ENCODE assay signal across 10 cellular contexts in genomic region chr5:93587919-93588585, GRCh38. TPM values are rescaled to one million over a fixed set of nuclear protein-coding genes. Genes with fewer than 3 reads are reported as not detected.
A peak's percentile ranks its signal among the peaks of the same experiment; 100 is the strongest.
DNase-seq lines count a peak whose midpoint lies in the region; ATAC-seq and TF ChIP-seq lines count a peak whose summit lies in the region.
"Had no signal": no experiment of that assay in that cellular context is flagged by ENCODE, and none has a peak within 500 bp of the region (broad histone marks: within the 10 kb centered on the region; RNA-seq: fewer than 3 reads in every experiment).

No MANE protein-coding gene starts in this region.

- H3K4me3 ChIP-seq in HCT116 (replicated peaks in 1 of 2; ENCODE audit: low read depth in 1 of 2, low read length in 2 of 2) (no peak overlapping the region), iPS-15b (ENCODE audit: low read depth, low read length) (peak overlapping the region; percentile 35), foreskin fibroblast (ENCODE audit: low read depth in 1 of 2, low read length in 2 of 2) (no peak overlapping the region)

- TF ChIP-seq POLR2A in HCT116 (IDR thresholded peaks at IDR 0.05; ENCODE audit: borderline replicate concordance, extremely low read depth, insufficient read depth, insufficient read length): no peak

- CTCF ChIA-PET in HCT116 (lab: Charles Lee): no interaction called here

- no peaks in the 10 kb centered on the region for H3K9me2 ChIP-seq in HCT116 (ENCODE audit: insufficient read depth)

- peaks cover 27% of the 10 kb centered on the region for H3K4me1 Mint-ChIP-seq in activated naive CD8-positive, alpha-beta T cell treated with anti-CD3 and anti-CD28 coated beads for 36 hours

- H3K27ac Mint-ChIP-seq in activated naive CD8-positive, alpha-beta T cell treated with anti-CD3 and anti-CD28 coated beads for 36 hours: peak overlapping the region; percentile 71

- no peak for TF ChIP-seq RAD21 in HCT116 (IDR thresholded peaks at IDR 0.05; ENCODE audit: low read depth)

- peaks cover 69% of the 10 kb centered on the region for H3K27me3 Mint-ChIP-seq in activated naive CD8-positive, alpha-beta T cell treated with anti-CD3 and anti-CD28 coated beads for 36 hours

- no peak overlapping the region for H3K4me3 Mint-ChIP-seq in activated naive CD8-positive, alpha-beta T cell treated with anti-CD3 and anti-CD28 coated beads for 36 hours

- H3K9me3 ChIP-seq in HCT116 (ENCODE audit: control insufficient read depth in 1 of 2, insufficient read depth in 1 of 2, low read depth in 1 of 2, low read length in 2 of 2) (no peaks in the 10 kb centered on the region), iPS-15b (ENCODE audit: control insufficient read depth, insufficient read depth, low read length) (no peaks in the 10 kb centered on the region)

- POLR2A ChIA-PET in HCT116 (lab: Charles Lee): no interaction called here

- H3K27me3 ChIP-seq in HCT116 (ENCODE audit: insufficient read depth, low read length): no peaks in the 10 kb centered on the region
- H3K27me3 ChIP-seq in iPS-15b (ENCODE audit: control insufficient read depth, insufficient read depth, low read length): peaks cover 88% of the 10 kb centered on the region

- intact Hi-C loops in HCT116 (cut with micrococcal nuclease): loop anchor here (10.0 kb wide), 1 partner anchor 1307 kb away; no protein-coding TSS in a partner anchor
- intact Hi-C loops in sciatic nerve (cut with DNase I): no loop called here

- H4K20me1 ChIP-seq in HCT116 (ENCODE audit: insufficient read depth): no peaks in the 10 kb centered on the region

- no TSS peak for BruUV-seq in HCT116 (replicated peaks; lab: Mats Ljungman, UMichigan)

- TF ChIP-seq CTCF in HCT116 (IDR thresholded peaks at IDR 0.05 in 2 of 3, conservative IDR thresholded peaks at IDR 0.05 in 1 of 3; ENCODE audit: borderline replicate concordance in 1 of 3, insufficient read depth in 1 of 3, low read depth in 2 of 3, low read length in 2 of 3): no peak
- TF ChIP-seq CTCF in foreskin fibroblast (IDR thresholded peaks at IDR 0.05; ENCODE audit: low read depth, low read length): no peak

- no peak overlapping the region for H3K4me2 ChIP-seq in HCT116 (ENCODE audit: low read length)

- ATAC-seq in HCT116: no peak
- ATAC-seq in sciatic nerve: peak; percentile 2
- ATAC-seq in HG02981 (IDR thresholded peaks at IDR 0.05; ENCODE audit: unreplicated experiment): no peak
- no peak for ATAC-seq in GM18519 (IDR thresholded peaks at IDR 0.05; ENCODE audit: low FRiP score, unreplicated experiment)

- H3K79me2 ChIP-seq in HCT116 (ENCODE audit: insufficient read depth, low read length): peaks cover 24% of the 10 kb centered on the region

- H3K4me1 ChIP-seq in HCT116 (ENCODE audit: control insufficient read depth in 1 of 2, insufficient read depth in 2 of 2, low read length in 2 of 2): peaks cover 9 to 21% of the 10 kb centered on the region in 2 experiments
- H3K4me1 ChIP-seq in iPS-15b (ENCODE audit: control insufficient read depth, insufficient read depth, low read length): peaks cover 2% of the 10 kb centered on the region

- no peak for DNase-seq in HCT116 (ENCODE audit: low read depth, low spot score)
- DNase-seq in activated naive CD8-positive, alpha-beta T cell treated with anti-CD3 and anti-CD28 coated beads for 36 hours: no peak
- peak; percentile 62 for DNase-seq in sciatic nerve (ENCODE audit: low spot score)
- no peak for DNase-seq in foreskin fibroblast
- no peak for DNase-seq in GM19238 (ENCODE audit: insufficient read length, low spot score)
- DNase-seq: aorta, EL had no signal

- peaks cover 9% of the 10 kb centered on the region for H3K36me3 Mint-ChIP-seq in activated naive CD8-positive, alpha-beta T cell treated with anti-CD3 and anti-CD28 coated beads for 36 hours

- H3K36me3 ChIP-seq in HCT116 (ENCODE audit: control insufficient read depth in 1 of 2, insufficient read depth in 2 of 2, low read length in 2 of 2) (peaks cover 0 to 52% of the 10 kb centered on the region in 2 experiments; a peak in 2 of 4 replicates), iPS-15b (ENCODE audit: control insufficient read depth, insufficient read depth, low read length) (no peaks in the 10 kb centered on the region)

- H3K9me3 Mint-ChIP-seq in activated naive CD8-positive, alpha-beta T cell treated with anti-CD3 and anti-CD28 coated beads for 36 hours: peaks cover 5% of the 10 kb centered on the region

- RAD21 ChIA-PET in HCT116 (lab: Charles Lee; ENCODE audit: low non-redundant PET in 1 of 2, low total read pairs in 2 of 2, uncharacterized antibody in 2 of 2, unreplicated experiment in 2 of 2): no interaction called here

- H3K27ac ChIP-seq in HCT116 (ENCODE audit: low read depth, low read length): peak overlapping the region; percentile 99; the same call in 1 of the 2 replicates

- H3K9ac ChIP-seq in HCT116 (ENCODE audit: low read length) (no peak overlapping the region), iPS-15b (ENCODE audit: low read depth, low read length) (no peak overlapping the region)

- H2AFZ ChIP-seq in HCT116 (ENCODE audit: low read depth, low read length, poor library complexity, severe bottlenecking): no peak overlapping the region

TF ChIP-seq in HCT116, 20 proteins besides CTCF, POLR2A, EP300 and RAD21 (continues in another document):
- no peak for TF ChIP-seq CEBPB (IDR thresholded peaks at IDR 0.05; ENCODE audit: low read depth)
- no peak for TF ChIP-seq ZFX (IDR thresholded peaks at IDR 0.05)
- no peak for TF ChIP-seq MAX (IDR thresholded peaks at IDR 0.05)
- TF ChIP-seq ZNF274 (IDR thresholded peaks at IDR 0.05; ENCODE audit: low read depth, low read length): no peak
- TF ChIP-seq ATF3 (IDR thresholded peaks at IDR 0.05): no peak
- no peak for TF ChIP-seq TCF7L2 (IDR thresholded peaks at IDR 0.05; ENCODE audit: borderline replicate concordance, extremely low read depth, insufficient read depth, insufficient read length)
- no peak for TF ChIP-seq SP1 (IDR thresholded peaks at IDR 0.05; ENCODE audit: low read depth)
- TF ChIP-seq JUND (IDR thresholded peaks at IDR 0.05): no peak
- TF ChIP-seq CBX3 (IDR thresholded peaks at IDR 0.05; ENCODE audit: low read depth): no peak
- TF ChIP-seq ZBTB33 (IDR thresholded peaks at IDR 0.05; ENCODE audit: extremely low read depth, insufficient replicate concordance, low read length): no peak
- TF ChIP-seq SIN3A (IDR thresholded peaks at IDR 0.05; ENCODE audit: low read depth): no peak
- no peak for TF ChIP-seq SRF (IDR thresholded peaks at IDR 0.05; ENCODE audit: low read depth)
- no peak for TF ChIP-seq FOSL1 (IDR thresholded peaks at IDR 0.05; ENCODE audit: low read depth)
- no peak for TF ChIP-seq EGR1 (IDR thresholded peaks at IDR 0.05; ENCODE audit: low read depth)
- no peak for TF ChIP-seq POLR2AphosphoS5 (IDR thresholded peaks at IDR 0.05; ENCODE audit: low read depth, low read length)
- TF ChIP-seq EZH2phosphoT487 (IDR thresholded peaks at IDR 0.05; ENCODE audit: borderline replicate concordance): no peak
- TF ChIP-seq YY1 (IDR thresholded peaks at IDR 0.05; ENCODE audit: extremely low read depth, insufficient replicate concordance, low read depth, low read length): no peak

RNA-seq across cellular contexts. Expression of gene NR2F1, which starts 5.0 kb away (rescaled TPM):
- 51.2 TPM for total RNA-seq in HCT116 (2021; ENCODE audit: unreplicated experiment)
- 63.0 and 64.6 TPM in 2 replicates for polyA plus RNA-seq in HCT116 (2012)
- not detected for total RNA-seq in activated naive CD8-positive, alpha-beta T cell treated with anti-CD3 and anti-CD28 coated beads for 36 hours
- 181 TPM for total RNA-seq in sciatic nerve

RNA-seq across cellular contexts. Expression of gene NR2F1-AS1, which starts 7.0 kb away (rescaled TPM):
- 20.1 TPM for total RNA-seq in HCT116 (2021; ENCODE audit: unreplicated experiment)
- 12.7 and 18.1 TPM in 2 replicates for polyA plus RNA-seq in HCT116 (2012)
- not detected for total RNA-seq in activated naive CD8-positive, alpha-beta T cell treated with anti-CD3 and anti-CD28 coated beads for 36 hours
- total RNA-seq in sciatic nerve: 49.3 TPM

Comparison
In these comparisons a context has a peak if more than half of its experiments do, and no peak if none do; other contexts are left out.
1. RNA of gene NR2F1, which starts 5.0 kb away (total RNA-seq): 181 TPM in sciatic nerve (single experiment) and 51.2 TPM in HCT116 (single experiment); not detected in activated naive CD8-positive, alpha-beta T cell treated with anti-CD3 and anti-CD28 coated beads for 36 hours; every median in the first group is over 10 times any median in the second.
2. RNA of gene NR2F1-AS1, which starts 7.0 kb away (total RNA-seq): 49.3 TPM in sciatic nerve (single experiment) and 20.1 TPM in HCT116 (single experiment); not detected in activated naive CD8-positive, alpha-beta T cell treated with anti-CD3 and anti-CD28 coated beads for 36 hours; every median in the first group is over 10 times any median in the second.